ENCODE assay signal across 6 cellular contexts in the genomic region with DNA sequence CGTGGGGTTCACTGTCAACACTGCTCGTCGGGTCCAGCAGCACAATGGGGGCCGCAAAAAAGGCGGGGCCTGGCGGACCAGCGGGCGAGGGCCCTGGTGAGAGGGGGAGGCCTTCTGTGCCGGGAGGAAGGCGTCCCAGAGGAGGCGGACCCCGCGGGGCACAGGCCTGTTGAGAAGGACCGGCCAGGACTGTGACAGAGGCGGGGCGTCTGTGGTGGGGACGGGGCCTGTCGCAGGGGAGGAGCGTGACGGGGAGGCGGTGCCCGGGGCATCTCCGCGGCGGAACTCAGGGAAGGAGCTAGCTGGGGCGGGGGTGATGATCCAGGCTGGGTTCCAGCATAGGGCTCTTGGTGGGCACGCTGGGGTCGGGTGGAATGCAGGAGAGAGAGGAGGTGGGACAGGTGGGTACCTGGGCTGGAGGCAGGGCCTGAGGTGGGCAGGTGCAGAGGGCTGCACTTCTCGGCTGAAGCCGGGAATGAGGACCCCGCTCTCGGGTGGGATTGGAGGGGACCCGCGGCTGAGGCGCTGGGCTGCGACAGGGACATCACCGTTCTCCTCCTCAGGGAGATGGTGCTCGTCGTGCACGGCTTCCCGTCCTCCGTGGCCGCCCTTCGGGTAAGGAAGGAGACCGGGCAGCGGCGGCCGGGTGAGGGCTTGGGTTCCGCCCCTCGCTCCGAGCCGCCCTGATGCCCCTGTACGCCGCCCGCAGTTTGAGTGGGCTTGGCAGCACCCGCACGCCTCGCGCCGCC. TPM values are rescaled to one million over a fixed set of nuclear protein-coding genes. Genes with fewer than 3 reads are reported as not detected.
DNase-seq lines count a peak whose midpoint lies in the region; ATAC-seq and TF ChIP-seq lines count a peak whose summit lies in the region.
"Not testable (repeated sequence)": the region's sequence is repeated elsewhere in the genome, so short reads cannot be mapped to it uniquely, and the experiment has no call there.

No MANE protein-coding gene starts in this region.

- TF ChIP-seq CTCF in lower lobe of right lung (IDR thresholded peaks at IDR 0.05); thoracic aorta (IDR thresholded peaks at IDR 0.05): not testable (repeated sequence)

- not testable (repeated sequence) for H3K27me3 Mint-ChIP-seq in central memory CD8-positive, alpha-beta T cell

- H3K4me1 Mint-ChIP-seq in central memory CD8-positive, alpha-beta T cell, result not testable (repeated sequence)

- intact Hi-C loops in lower lobe of right lung (cut with DNase I), result not testable (repeated sequence)

- not testable (repeated sequence) for DNase-seq in NT2/D1 (ENCODE audit: low read depth, low spot score); thoracic aorta (ENCODE audit: low spot score)
- DNase-seq in central memory CD8-positive, alpha-beta T cell (ENCODE audit: low spot score in 2 of 2), result peak; percentile 11 to 20
- DNase-seq in lower lobe of right lung, result peak; percentile 47

- not testable (repeated sequence) for H3K36me3 Mint-ChIP-seq in central memory CD8-positive, alpha-beta T cell (ENCODE audit: insufficient read depth)

- H3K4me3 ChIP-seq in NT2/D1 (ENCODE audit: insufficient read length, low read depth), result peak overlapping the region; percentile 47
- peak overlapping the region; percentile 53 for H3K4me3 ChIP-seq in lower lobe of right lung
- peak overlapping the region; percentile 53 for H3K4me3 ChIP-seq in thoracic aorta

- not testable (repeated sequence) for H3K27ac Mint-ChIP-seq in central memory CD8-positive, alpha-beta T cell (ENCODE audit: low read depth)

- peak overlapping the region; percentile 79 for H3K9ac ChIP-seq in NT2/D1 (ENCODE audit: insufficient read length, low read depth)

- H3K27ac ChIP-seq in lower lobe of right lung, thoracic aorta: not testable (repeated sequence)

- not testable (repeated sequence) for H3K4me3 Mint-ChIP-seq in central memory CD8-positive, alpha-beta T cell

- not testable (repeated sequence) for H3K4me1 ChIP-seq in NT2/D1 (ENCODE audit: insufficient read depth, insufficient read length); lower lobe of right lung; thoracic aorta (ENCODE audit: control insufficient read depth in 1 of 2, low read depth in 2 of 2)

- not testable (repeated sequence) for H3K9me3 ChIP-seq in NT2/D1 (ENCODE audit: insufficient read depth, low read length); lower lobe of right lung; thoracic aorta

- ATAC-seq in GM18907 (IDR thresholded peaks at IDR 0.05; ENCODE audit: unreplicated experiment) (peak; percentile 58), HG02852 (IDR thresholded peaks at IDR 0.05; ENCODE audit: unreplicated experiment) (peak; percentile 67), lower lobe of right lung (peak; percentile 91 to 93), thoracic aorta (ENCODE audit: insufficient number of reproducible peaks, low FRiP score, low read depth) (peak; percentile 58)
- peak; percentile 73 for ATAC-seq in central memory CD8-positive, alpha-beta T cell (replicated peaks; ENCODE audit: extremely low read depth, poor library complexity, severe bottlenecking)

- H3K27me3 ChIP-seq in NT2/D1 (ENCODE audit: insufficient read depth, insufficient read length); lower lobe of right lung (ENCODE audit: low read depth); thoracic aorta (replicated peaks; ENCODE audit: insufficient read depth): not testable (repeated sequence)

- not testable (repeated sequence) for H3K9me3 Mint-ChIP-seq in central memory CD8-positive, alpha-beta T cell

- H3K36me3 ChIP-seq in NT2/D1 (ENCODE audit: insufficient read depth, insufficient read length, low read length); lower lobe of right lung; thoracic aorta: not testable (repeated sequence)

RNA-seq across cellular contexts. Expression of a gene that starts 0.7 kb away (rescaled TPM):
- total RNA-seq in lower lobe of right lung (28.6 TPM), thoracic aorta (10 to 100 TPM; 20.1 to 43.6 TPM)

RNA-seq across cellular contexts. Expression of a gene that starts 0.9 kb away (rescaled TPM):
- total RNA-seq in lower lobe of right lung (51.7 TPM), thoracic aorta (100 to 1,000 TPM in 1 of 2 donors, 10 to 100 TPM in 1; 83.4 to 224 TPM)

RNA-seq across cellular contexts. Expression of a gene that starts 4.7 kb away (rescaled TPM):
- total RNA-seq in lower lobe of right lung (23.1 TPM), thoracic aorta (10 to 100 TPM; 11.1 to 15.6 TPM)

RNA-seq across cellular contexts. Expression of a gene that starts 10.9 kb away (rescaled TPM):
- total RNA-seq in lower lobe of right lung, result 76.3 TPM
- 10 to 100 TPM; 78.1 to 87.8 TPM for total RNA-seq in thoracic aorta

RNA-seq across cellular contexts. Expression of a gene that starts 53.9 kb away (rescaled TPM):
- total RNA-seq in lower lobe of right lung, result 27.6 TPM
- total RNA-seq in thoracic aorta, result 10 to 100 TPM in 1 of 2 donors, 1 to 10 TPM in 1; 6.5 to 14.0 TPM
